1 cellular context compared by ENCODE assay signal in genomic region chr9:34611811-34612787, GRCh38.
TF ChIP-seq lines count a peak whose summit lies in the region.

TSS of gene RPP25L (minus strand) at chr9:34612097. CDS start at chr9:34611296, 801 bp downstream.

TF ChIP-seq in HepG2, 621 proteins besides CTCF, POLR2A, EP300 and RAD21 (continued from another document and continues in another):
- TF ChIP-seq KAT8 (CRISPR knock-in tag; IDR thresholded peaks at IDR 0.05) (peak; percentile 54; the same call in 1 of the 2 replicates), ATF7 (IDR thresholded peaks at IDR 0.05) (no peak), ATF7 (CRISPR knock-in tag; IDR thresholded peaks at IDR 0.05) (0 out of 2 replicates have a peak, but pooled peaks have one; percentile 59), TGIF2 (CRISPR knock-in tag; IDR thresholded peaks at IDR 0.05) (peak; percentile 53), ZFYVE20 (CRISPR knock-in tag; IDR thresholded peaks at IDR 0.05; ENCODE audit: borderline replicate concordance, low read depth) (no peak), MXI1 (IDR thresholded peaks at IDR 0.05; ENCODE audit: borderline replicate concordance, low read depth, low read length) (peak; percentile 66; the same call in 1 of the 3 replicates), PPARG (CRISPR knock-in tag; conservative IDR thresholded peaks at IDR 0.05) (peak; percentile 32; the same call in 1 of the 2 replicates), RBFOX2 (IDR thresholded peaks at IDR 0.05; ENCODE audit: low read depth, low read length) (peak; percentile 93), ZNF253 (CRISPR knock-in tag; IDR thresholded peaks at IDR 0.05; ENCODE audit: borderline replicate concordance) (0 out of 2 replicates have a peak, but pooled peaks have one; percentile 34), ZBTB42 (CRISPR knock-in tag; IDR thresholded peaks at IDR 0.05) (no peak), YEATS2 (CRISPR knock-in tag; IDR thresholded peaks at IDR 0.05; ENCODE audit: borderline replicate concordance) (peak; percentile 4; the same call in 1 of the 2 replicates), SP2 (CRISPR knock-in tag; IDR thresholded peaks at IDR 0.05) (no peak), NFKBIZ (CRISPR knock-in tag; IDR thresholded peaks at IDR 0.05) (0 out of 2 replicates have a peak, but pooled peaks have one; percentile 17), ATF5 (CRISPR knock-in tag; IDR thresholded peaks at IDR 0.05; ENCODE audit: low read depth) (peak; percentile 75; the same call in 1 of the 2 replicates), POLR2AphosphoS5 (IDR thresholded peaks at IDR 0.05; ENCODE audit: low read depth, low read length) (peak; percentile 88), ELF1 (CRISPR knock-in tag; IDR thresholded peaks at IDR 0.05) (peak; percentile 26), NFE2L2 (IDR thresholded peaks at IDR 0.05; ENCODE audit: low read length) (no peak), RBM22 (optimal IDR thresholded peaks at IDR 0.05; ENCODE audit: low read length) (peak; percentile 14), ZNF878 (CRISPR knock-in tag; IDR thresholded peaks at IDR 0.05) (no peak), HNF1A (IDR thresholded peaks at IDR 0.05; ENCODE audit: low read depth) (no peak), HNF1A (CRISPR knock-in tag; IDR thresholded peaks at IDR 0.05; ENCODE audit: borderline replicate concordance) (peak; percentile 62), EHMT2 (IDR thresholded peaks at IDR 0.05; ENCODE audit: borderline replicate concordance, low read depth, low read length) (no peak), EED (CRISPR knock-in tag; IDR thresholded peaks at IDR 0.05) (0 out of 2 replicates have a peak, but pooled peaks have one; percentile 25), ZNF597 (CRISPR knock-in tag; IDR thresholded peaks at IDR 0.05) (0 out of 2 replicates have a peak, but pooled peaks have one; percentile 64), ZGPAT (CRISPR knock-in tag; IDR thresholded peaks at IDR 0.05) (peak; percentile 73; the same call in 1 of the 2 replicates), ZBTB38 (CRISPR knock-in tag; IDR thresholded peaks at IDR 0.05) (peak; percentile 27; the same call in 1 of the 2 replicates), BORCS8-MEF2B (CRISPR knock-in tag; IDR thresholded peaks at IDR 0.05) (peak; percentile 49; the same call in 1 of the 2 replicates), ZNF224 (CRISPR knock-in tag; IDR thresholded peaks at IDR 0.05) (peak; percentile 97), ZNF580 (CRISPR knock-in tag; IDR thresholded peaks at IDR 0.05; ENCODE audit: borderline replicate concordance, low read depth) (0 out of 2 replicates have a peak, but pooled peaks have one; percentile 18), NR2F6 (IDR thresholded peaks at IDR 0.05) (no peak), NR2F6 (CRISPR knock-in tag; IDR thresholded peaks at IDR 0.05) (no peak), MTA1 (CRISPR knock-in tag; IDR thresholded peaks at IDR 0.05; ENCODE audit: borderline replicate concordance) (no peak), ZZZ3 (CRISPR knock-in tag; IDR thresholded peaks at IDR 0.05; ENCODE audit: borderline replicate concordance) (0 out of 2 replicates have a peak, but pooled peaks have one; percentile 62), SMC3 (IDR thresholded peaks at IDR 0.05; ENCODE audit: low read length) (no peak), ELF3 (CRISPR knock-in tag; IDR thresholded peaks at IDR 0.05) (peak; percentile 47; the same call in 1 of the 2 replicates)
- TF ChIP-seq, protein P1, sequence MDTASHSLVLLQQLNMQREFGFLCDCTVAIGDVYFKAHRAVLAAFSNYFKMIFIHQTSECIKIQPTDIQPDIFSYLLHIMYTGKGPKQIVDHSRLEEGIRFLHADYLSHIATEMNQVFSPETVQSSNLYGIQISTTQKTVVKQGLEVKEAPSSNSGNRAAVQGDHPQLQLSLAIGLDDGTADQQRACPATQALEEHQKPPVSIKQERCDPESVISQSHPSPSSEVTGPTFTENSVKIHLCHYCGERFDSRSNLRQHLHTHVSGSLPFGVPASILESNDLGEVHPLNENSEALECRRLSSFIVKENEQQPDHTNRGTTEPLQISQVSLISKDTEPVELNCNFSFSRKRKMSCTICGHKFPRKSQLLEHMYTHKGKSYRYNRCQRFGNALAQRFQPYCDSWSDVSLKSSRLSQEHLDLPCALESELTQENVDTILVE (CRISPR knock-in tag; IDR thresholded peaks at IDR 0.05), result 0 out of 2 replicates have a peak, but pooled peaks have one; percentile 66
- TF ChIP-seq, protein P2, sequence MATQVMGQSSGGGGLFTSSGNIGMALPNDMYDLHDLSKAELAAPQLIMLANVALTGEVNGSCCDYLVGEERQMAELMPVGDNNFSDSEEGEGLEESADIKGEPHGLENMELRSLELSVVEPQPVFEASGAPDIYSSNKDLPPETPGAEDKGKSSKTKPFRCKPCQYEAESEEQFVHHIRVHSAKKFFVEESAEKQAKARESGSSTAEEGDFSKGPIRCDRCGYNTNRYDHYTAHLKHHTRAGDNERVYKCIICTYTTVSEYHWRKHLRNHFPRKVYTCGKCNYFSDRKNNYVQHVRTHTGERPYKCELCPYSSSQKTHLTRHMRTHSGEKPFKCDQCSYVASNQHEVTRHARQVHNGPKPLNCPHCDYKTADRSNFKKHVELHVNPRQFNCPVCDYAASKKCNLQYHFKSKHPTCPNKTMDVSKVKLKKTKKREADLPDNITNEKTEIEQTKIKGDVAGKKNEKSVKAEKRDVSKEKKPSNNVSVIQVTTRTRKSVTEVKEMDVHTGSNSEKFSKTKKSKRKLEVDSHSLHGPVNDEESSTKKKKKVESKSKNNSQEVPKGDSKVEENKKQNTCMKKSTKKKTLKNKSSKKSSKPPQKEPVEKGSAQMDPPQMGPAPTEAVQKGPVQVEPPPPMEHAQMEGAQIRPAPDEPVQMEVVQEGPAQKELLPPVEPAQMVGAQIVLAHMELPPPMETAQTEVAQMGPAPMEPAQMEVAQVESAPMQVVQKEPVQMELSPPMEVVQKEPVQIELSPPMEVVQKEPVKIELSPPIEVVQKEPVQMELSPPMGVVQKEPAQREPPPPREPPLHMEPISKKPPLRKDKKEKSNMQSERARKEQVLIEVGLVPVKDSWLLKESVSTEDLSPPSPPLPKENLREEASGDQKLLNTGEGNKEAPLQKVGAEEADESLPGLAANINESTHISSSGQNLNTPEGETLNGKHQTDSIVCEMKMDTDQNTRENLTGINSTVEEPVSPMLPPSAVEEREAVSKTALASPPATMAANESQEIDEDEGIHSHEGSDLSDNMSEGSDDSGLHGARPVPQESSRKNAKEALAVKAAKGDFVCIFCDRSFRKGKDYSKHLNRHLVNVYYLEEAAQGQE (IDR thresholded peaks at IDR 0.05; ENCODE audit: borderline replicate concordance in 1 of 2, low read depth in 1 of 2, low read length in 2 of 2), result 0 out of 4 replicates have a peak, but pooled peaks of 1 of the 2 experiments have one; percentile 6
- TF ChIP-seq, protein P3, sequence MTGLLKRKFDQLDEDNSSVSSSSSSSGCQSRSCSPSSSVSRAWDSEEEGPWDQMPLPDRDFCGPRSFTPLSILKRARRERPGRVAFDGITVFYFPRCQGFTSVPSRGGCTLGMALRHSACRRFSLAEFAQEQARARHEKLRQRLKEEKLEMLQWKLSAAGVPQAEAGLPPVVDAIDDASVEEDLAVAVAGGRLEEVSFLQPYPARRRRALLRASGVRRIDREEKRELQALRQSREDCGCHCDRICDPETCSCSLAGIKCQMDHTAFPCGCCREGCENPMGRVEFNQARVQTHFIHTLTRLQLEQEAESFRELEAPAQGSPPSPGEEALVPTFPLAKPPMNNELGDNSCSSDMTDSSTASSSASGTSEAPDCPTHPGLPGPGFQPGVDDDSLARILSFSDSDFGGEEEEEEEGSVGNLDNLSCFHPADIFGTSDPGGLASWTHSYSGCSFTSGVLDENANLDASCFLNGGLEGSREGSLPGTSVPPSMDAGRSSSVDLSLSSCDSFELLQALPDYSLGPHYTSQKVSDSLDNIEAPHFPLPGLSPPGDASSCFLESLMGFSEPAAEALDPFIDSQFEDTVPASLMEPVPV (CRISPR knock-in tag; IDR thresholded peaks at IDR 0.05), result no peak
- TF ChIP-seq, protein P4, sequence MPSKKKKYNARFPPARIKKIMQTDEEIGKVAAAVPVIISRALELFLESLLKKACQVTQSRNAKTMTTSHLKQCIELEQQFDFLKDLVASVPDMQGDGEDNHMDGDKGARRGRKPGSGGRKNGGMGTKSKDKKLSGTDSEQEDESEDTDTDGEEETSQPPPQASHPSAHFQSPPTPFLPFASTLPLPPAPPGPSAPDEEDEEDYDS (CRISPR knock-in tag; IDR thresholded peaks at IDR 0.05), result peak; percentile 72
- TF ChIP-seq, protein P5, sequence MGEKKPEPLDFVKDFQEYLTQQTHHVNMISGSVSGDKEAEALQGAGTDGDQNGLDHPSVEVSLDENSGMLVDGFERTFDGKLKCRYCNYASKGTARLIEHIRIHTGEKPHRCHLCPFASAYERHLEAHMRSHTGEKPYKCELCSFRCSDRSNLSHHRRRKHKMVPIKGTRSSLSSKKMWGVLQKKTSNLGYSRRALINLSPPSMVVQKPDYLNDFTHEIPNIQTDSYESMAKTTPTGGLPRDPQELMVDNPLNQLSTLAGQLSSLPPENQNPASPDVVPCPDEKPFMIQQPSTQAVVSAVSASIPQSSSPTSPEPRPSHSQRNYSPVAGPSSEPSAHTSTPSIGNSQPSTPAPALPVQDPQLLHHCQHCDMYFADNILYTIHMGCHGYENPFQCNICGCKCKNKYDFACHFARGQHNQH (CRISPR knock-in tag; IDR thresholded peaks at IDR 0.05), result 0 out of 2 replicates have a peak, but pooled peaks have one; percentile 55
